8 cellular contexts compared by ENCODE assay signal in the genomic region with DNA sequence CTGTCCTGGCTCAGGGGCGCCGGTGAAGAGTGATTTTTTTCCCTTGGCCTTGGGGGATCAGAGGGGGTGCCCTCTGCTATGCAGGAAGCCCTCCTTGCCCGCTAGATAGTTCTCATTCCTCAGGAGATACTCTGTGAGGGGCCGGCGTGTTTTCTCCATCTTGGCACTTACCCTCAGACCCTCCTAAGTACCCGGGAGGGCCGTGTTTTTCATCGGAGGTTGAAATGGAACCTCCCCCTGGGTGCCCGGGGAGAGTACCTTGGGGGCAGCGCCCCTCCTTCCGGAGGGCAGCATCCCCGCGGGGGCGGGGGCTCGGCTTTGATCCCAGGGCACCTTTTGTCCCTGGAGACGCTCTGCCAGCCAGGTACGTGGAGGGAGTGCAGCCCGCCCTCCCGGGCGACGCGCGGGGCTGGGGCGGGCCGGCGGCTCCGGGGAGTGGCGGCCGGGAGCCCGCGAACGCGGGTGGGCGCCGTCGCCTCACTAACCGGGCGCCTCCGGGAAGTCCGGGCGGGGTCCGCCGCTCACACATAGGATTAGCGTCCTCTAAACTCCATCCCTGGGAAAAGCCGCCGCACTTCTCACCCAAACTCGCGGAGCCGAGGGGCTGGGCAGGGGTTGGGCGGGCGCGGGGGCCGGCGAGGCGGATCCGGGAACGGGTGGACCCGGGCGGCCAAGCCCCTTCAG. TPM values are rescaled to one million over a fixed set of nuclear protein-coding genes. Genes with fewer than 3 reads are reported as not detected.
DNase-seq lines count a peak whose midpoint lies in the region; ATAC-seq, FAIRE-seq and TF ChIP-seq lines count a peak whose summit lies in the region.
"Not testable (repeated sequence)": the region's sequence is repeated elsewhere in the genome, so short reads cannot be mapped to it uniquely, and the experiment has no call there.

No MANE protein-coding gene starts in this region.

- H3K4me2 ChIP-seq in keratinocyte (ENCODE audit: control insufficient read depth, extremely low read depth, insufficient read depth, low read depth, low read length), result peak overlapping the region; percentile 75

- peak overlapping the region; percentile 75 for H3K27ac Mint-ChIP-seq in activated CD8-positive, alpha-beta T cell treated with anti-CD3 and anti-CD28 coated beads for 36 hours

- peaks cover 27% of the 10 kb centered on the region for H3K4me1 Mint-ChIP-seq in activated CD8-positive, alpha-beta T cell treated with anti-CD3 and anti-CD28 coated beads for 36 hours (ENCODE audit: low read depth)

- not testable (repeated sequence) for FAIRE-seq in keratinocyte (lab: Jason Lieb, UNC)

- POLR2A ChIA-PET in activated CD8-positive, alpha-beta T cell treated with anti-CD3 and anti-CD28 coated beads for 36 hours (lab: Charles Lee), result not testable (repeated sequence)

- peaks cover 32% of the 10 kb centered on the region for H3K79me2 ChIP-seq in keratinocyte (ENCODE audit: control insufficient read depth, insufficient read depth, low read length)

- H3K27ac ChIP-seq in keratinocyte (ENCODE audit: control insufficient read depth, insufficient read depth, low read length), result peak overlapping the region; percentile 14

- H2AFZ ChIP-seq in keratinocyte (ENCODE audit: control insufficient read depth, low read length), result peak overlapping the region; percentile 3

- H3K36me3 ChIP-seq in keratinocyte (ENCODE audit: control insufficient read depth in 2 of 2, extremely low read depth in 1 of 2, insufficient read depth in 2 of 2, low read length in 2 of 2), result not testable (repeated sequence)

- H3K27me3 ChIP-seq in keratinocyte (ENCODE audit: control insufficient read depth, extremely low read depth, insufficient read depth, low read length), result not testable (repeated sequence)

- ATAC-seq in GM18873 (IDR thresholded peaks at IDR 0.05; ENCODE audit: low FRiP score, unreplicated experiment) (peak; percentile 17), HG02884 (IDR thresholded peaks at IDR 0.05; ENCODE audit: unreplicated experiment) (peak; percentile 16), sciatic nerve (peak; percentile 41)
- peak; percentile 24 for ATAC-seq in activated CD8-positive, alpha-beta T cell treated with anti-CD3 and anti-CD28 coated beads for 36 hours

- not testable (repeated sequence) for H3K27me3 Mint-ChIP-seq in activated CD8-positive, alpha-beta T cell treated with anti-CD3 and anti-CD28 coated beads for 36 hours

- H3K36me3 Mint-ChIP-seq in activated CD8-positive, alpha-beta T cell treated with anti-CD3 and anti-CD28 coated beads for 36 hours (ENCODE audit: low read depth), result peaks cover 14% of the 10 kb centered on the region

- not testable (repeated sequence) for H3K9me3 Mint-ChIP-seq in activated CD8-positive, alpha-beta T cell treated with anti-CD3 and anti-CD28 coated beads for 36 hours

- H3K4me3 ChIP-seq in choroid plexus epithelial cell (ENCODE audit: low read depth, low read length) (peak overlapping the region; percentile 62), keratinocyte (ENCODE audit: control insufficient read depth in 2 of 3, extremely low read depth in 1 of 3, insufficient read depth in 2 of 3, low read depth in 1 of 3, low read length in 3 of 3) (peak overlapping the region; percentile 58 to 64 (median 61))

- TF ChIP-seq CTCF in activated CD8-positive, alpha-beta T cell treated with anti-CD3 and anti-CD28 coated beads for 36 hours (IDR thresholded peaks at IDR 0.05); choroid plexus epithelial cell (conservative IDR thresholded peaks at IDR 0.05; ENCODE audit: low read depth, low read length); keratinocyte (optimal IDR thresholded peaks at IDR 0.05 in 1 of 3, IDR thresholded peaks at IDR 0.05 in 1 of 3, conservative IDR thresholded peaks at IDR 0.05 in 1 of 3; ENCODE audit: extremely low read depth in 1 of 3, insufficient read depth in 2 of 3, low read length in 3 of 3): not testable (repeated sequence)

- DNase-seq in 8988T, result peak; percentile 30
- peak; percentile 53 for DNase-seq in NCI-H146 (lab: John Stamatoyannopoulos, UW)
- DNase-seq in activated CD8-positive, alpha-beta T cell treated with anti-CD3 and anti-CD28 coated beads for 36 hours, result peak; percentile 59
- peak; percentile 4 for DNase-seq in choroid plexus epithelial cell (ENCODE audit: low read depth)
- not testable (repeated sequence) for DNase-seq in keratinocyte (ENCODE audit: low read depth, low spot score)
- peak; percentile 74 for DNase-seq in sciatic nerve (ENCODE audit: low spot score)

- H3K9me3 ChIP-seq in keratinocyte (ENCODE audit: control insufficient read depth, low read depth, low read length), result not testable (repeated sequence)

- H3K4me3 Mint-ChIP-seq in activated CD8-positive, alpha-beta T cell treated with anti-CD3 and anti-CD28 coated beads for 36 hours, result peak overlapping the region; percentile 72

- H3K4me1 ChIP-seq in keratinocyte (ENCODE audit: control insufficient read depth, extremely low read depth, insufficient read depth, low read length), result not testable (repeated sequence)

- H3K9me1 ChIP-seq in keratinocyte (ENCODE audit: control insufficient read depth, extremely low read depth, insufficient read depth, low read length), result not testable (repeated sequence)

- intact Hi-C loops in activated CD8-positive, alpha-beta T cell treated with anti-CD3 and anti-CD28 coated beads for 36 hours (cut with micrococcal nuclease); sciatic nerve (cut with DNase I): not testable (repeated sequence)

- CTCF ChIA-PET in activated CD8-positive, alpha-beta T cell treated with anti-CD3 and anti-CD28 coated beads for 36 hours (lab: Charles Lee), result not testable (repeated sequence)

- H3K9ac ChIP-seq in keratinocyte (ENCODE audit: control insufficient read depth, extremely low read depth, insufficient read depth, low read length), result peak overlapping the region; percentile 66

- dilution Hi-C loops in keratinocyte (cut with MboI; ENCODE audit: extremely low pct_ligation_motif_present, low sequenced_read_pairs), result not testable (repeated sequence)

- not testable (repeated sequence) for H4K20me1 ChIP-seq in keratinocyte (ENCODE audit: control insufficient read depth, extremely low read depth, insufficient read depth, low read length)

RNA-seq across cellular contexts. Expression of gene TLK2, which starts 0.8 kb away (rescaled TPM):
- total RNA-seq in activated CD8-positive, alpha-beta T cell treated with anti-CD3 and anti-CD28 coated beads for 36 hours, result 10 to 100 TPM; 24.8 to 26.8 TPM
- 33.4 to 39.5 TPM (median 39.4 TPM) in 3 replicates for polyA plus RNA-seq in keratinocyte
- 62.3 TPM for polyA plus RNA-seq in keratinocyte (2011; ENCODE audit: low read depth)
- 24.7 and 30.2 TPM in 2 replicates for polyA plus RNA-seq in keratinocyte (2011; cell fraction: cytosol; rRNA removed)
- polyA plus RNA-seq in keratinocyte (2011; cell fraction: nucleus; rRNA removed), result 32.1 and 40.9 TPM in 2 replicates
- polyA plus RNA-seq in keratinocyte (2012; ENCODE audit: low replicate concordance), result 18.7 and 19.8 TPM in 2 replicates
- polyA minus RNA-seq in keratinocyte, result 49.6 to 62.2 TPM (median 61.9 TPM) in 3 replicates
- polyA minus RNA-seq in keratinocyte (2011; cell fraction: cytosol; rRNA and poly(A)+ RNA removed), result 69.8 TPM
- 34.1 and 75.9 TPM in 2 replicates for polyA minus RNA-seq in keratinocyte (2011; cell fraction: nucleus; rRNA and poly(A)+ RNA removed)
- total RNA-seq in sciatic nerve, result 74.1 TPM

RNA-seq across cellular contexts. Expression of gene METTL2A, which starts 54.2 kb away (rescaled TPM):
- 10 to 100 TPM; 29.7 to 29.8 TPM for total RNA-seq in activated CD8-positive, alpha-beta T cell treated with anti-CD3 and anti-CD28 coated beads for 36 hours
- polyA plus RNA-seq in keratinocyte, result 14.9 to 22.2 TPM (median 17.9 TPM) in 3 replicates
- 11.6 TPM for polyA plus RNA-seq in keratinocyte (2011; ENCODE audit: low read depth)
- polyA plus RNA-seq in keratinocyte (2011; cell fraction: cytosol; rRNA removed), result 12.2 and 16.9 TPM in 2 replicates
- 14.1 and 16.6 TPM in 2 replicates for polyA plus RNA-seq in keratinocyte (2011; cell fraction: nucleus; rRNA removed)
- 17.6 and 17.9 TPM in 2 replicates for polyA plus RNA-seq in keratinocyte (2012; ENCODE audit: low replicate concordance)
- 7.8 to 24.5 TPM (median 15.2 TPM) in 3 replicates for polyA minus RNA-seq in keratinocyte
- polyA minus RNA-seq in keratinocyte (2011; cell fraction: cytosol; rRNA and poly(A)+ RNA removed), result 11.9 TPM
- 13.4 and 15.3 TPM in 2 replicates for polyA minus RNA-seq in keratinocyte (2011; cell fraction: nucleus; rRNA and poly(A)+ RNA removed)
- 20.4 TPM for total RNA-seq in sciatic nerve
